In the genomic region with DNA sequence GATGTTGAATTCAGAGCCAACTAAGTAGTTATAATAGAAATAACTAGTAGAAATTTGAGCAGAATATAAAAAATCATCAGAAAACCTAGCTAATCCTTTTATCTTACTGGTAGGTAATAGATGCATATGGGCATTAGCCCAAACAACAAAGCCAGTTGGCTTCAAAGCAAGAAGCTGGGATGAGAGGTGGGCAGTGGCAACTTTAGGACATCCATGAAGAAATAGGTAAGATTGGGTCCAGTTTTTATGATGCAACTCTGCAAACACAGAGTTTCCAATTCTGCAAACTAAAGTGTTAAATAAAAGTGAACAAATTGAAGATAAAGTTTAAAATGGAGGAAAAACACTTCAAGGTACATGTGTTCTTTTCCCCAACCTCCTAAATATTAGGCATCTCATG, we compare ENCODE assay signal across 1 cellular context.
TF ChIP-seq lines count a peak whose summit lies in the region.

No MANE protein-coding gene starts in this region.

TF ChIP-seq in K562, 482 proteins besides CTCF, POLR2A, EP300 and RAD21:
- TF ChIP-seq BRF1 (IDR thresholded peaks at IDR 0.05; ENCODE audit: borderline replicate concordance, extremely low read depth, insufficient read length): no peak
- TF ChIP-seq XRCC5 (IDR thresholded peaks at IDR 0.05; ENCODE audit: low read depth, low read length): no peak
- peak; percentile 31; the same call in 1 of the 2 replicates for TF ChIP-seq CEBPB (tag; IDR thresholded peaks at IDR 0.05)
